8 cellular contexts compared by ENCODE assay signal in genomic region chr7:100874300-100874576, GRCh38. TPM values are rescaled to one million over a fixed set of nuclear protein-coding genes. Genes with fewer than 3 reads are reported as not detected.
DNase-seq lines count a peak whose midpoint lies in the region; ATAC-seq, FAIRE-seq and TF ChIP-seq lines count a peak whose summit lies in the region.

No MANE protein-coding gene starts in this region.

- no peak for TF ChIP-seq CTCF in astrocyte of the cerebellum (IDR thresholded peaks at IDR 0.05; ENCODE audit: low read depth, low read length, missing control alignments)
- TF ChIP-seq CTCF in HepG2 (CRISPR knock-in tag; IDR thresholded peaks at IDR 0.05) = no peak
- TF ChIP-seq CTCF in thyroid gland (IDR thresholded peaks at IDR 0.05) = no peak

- CTCF ChIA-PET in activated CD4-positive, alpha-beta T cell treated with anti-CD3 and anti-CD28 coated beads for 36 hours (lab: Charles Lee) = interaction anchor here (0.7 kb wide), 1 partner anchor 181 kb away, joined by 3 read pairs; no protein-coding TSS in a partner anchor
- CTCF ChIA-PET in HepG2 (lab: Yijun Ruan, JAX; ENCODE audit: low intra/inter-chr PET ratio, low total read pairs) = no interaction called here

- in situ Hi-C loops in astrocyte of the cerebellum (cut with HindIII; ENCODE audit: low sequenced_read_pairs) (no loop called here), HepG2 (cut with HindIII; ENCODE audit: extremely low pct_ligation_motif_present, low pct_unique_long_range_greater_than_20kb) (no loop called here)

- H3K27me3 ChIP-seq in HepG2 (ENCODE audit: control insufficient read depth in 1 of 2, insufficient read depth in 2 of 2, low read length in 2 of 2) = peaks cover 0 to 2% of the 10 kb centered on the region in 2 experiments; a peak in 1 of 5 replicates
- H3K27me3 ChIP-seq in thyroid gland = no peaks in the 10 kb centered on the region

- H3K9ac ChIP-seq in HepG2 (ENCODE audit: insufficient read depth, low read depth, low read length) = peak overlapping the region; percentile 91

- BruUV-seq in HepG2 (replicated peaks; lab: Mats Ljungman, UMichigan) = no TSS peak

- TF ChIP-seq RAD21 in HepG2 (CRISPR knock-in tag; IDR thresholded peaks at IDR 0.05) = no peak

- POLR2A ChIA-PET in activated CD4-positive, alpha-beta T cell treated with anti-CD3 and anti-CD28 coated beads for 36 hours (lab: Charles Lee) = interaction anchor here (2.0 kb wide), 1 partner anchor 22 kb away, joined by 9 read pairs; the partner anchor contains the start of gene SLC12A9
- POLR2A ChIA-PET in HepG2 (lab: Yijun Ruan, JAX) = interaction anchor here (0.6 to 1.1 kb wide), 3 partner anchors 15 to 194 kb away, joined by 3 read pairs; partner anchors contain the start of gene UFSP1

- peak; percentile 1 for ATAC-seq in activated CD4-positive, alpha-beta T cell treated with anti-CD3 and anti-CD28 coated beads for 36 hours
- ATAC-seq in HepG2 = no peak; the same call in 2 of the 3 replicates

- H3K27ac ChIP-seq in HepG2 (ENCODE audit: extremely low read length, insufficient read depth, low read length) (peak overlapping the region; percentile 87), thyroid gland (peak overlapping the region; percentile 92 to 94 (median 93))

- no peak for TF ChIP-seq POLR2A in HepG2 (IDR thresholded peaks at IDR 0.05; ENCODE audit: insufficient read depth in 1 of 2, low read depth in 2 of 2, low read length in 2 of 2)
- TF ChIP-seq POLR2A in thyroid gland (IDR thresholded peaks at IDR 0.05) = no peak

- H3K4me1 Mint-ChIP-seq in activated CD4-positive, alpha-beta T cell treated with anti-CD3 and anti-CD28 coated beads for 36 hours = peaks cover 43% of the 10 kb centered on the region

- peak overlapping the region; percentile 99 for H3K27ac Mint-ChIP-seq in activated CD4-positive, alpha-beta T cell treated with anti-CD3 and anti-CD28 coated beads for 36 hours

- H3K4me3 ChIP-seq in astrocyte of the cerebellum (ENCODE audit: low read depth, low read length) (peak overlapping the region; percentile 77), HepG2 (replicated peaks in 1 of 3; ENCODE audit: insufficient read depth in 1 of 3, low read depth in 2 of 3, low read length in 3 of 3) (peak overlapping the region; percentile 55 to 89 (median 86)), thyroid gland (replicated peaks in 1 of 3) (peak overlapping the region in 2 of 3 donors; percentile 45 to 100)

- no peak for TF ChIP-seq EP300 in HepG2 (IDR thresholded peaks at IDR 0.05; ENCODE audit: low read depth in 2 of 2, low read length in 2 of 2)
- TF ChIP-seq EP300 in HepG2 (CRISPR knock-in tag; IDR thresholded peaks at IDR 0.05; ENCODE audit: borderline replicate concordance) = no peak

- WGBS in HepG2 (ENCODE audit: low lambda C conversion rate) = 29% methylated on average over 8 of the region's 8 CpGs
- 47 to 64% methylated on average over 5 to 8 of the region's 8 CpGs for WGBS in thyroid gland, 2 donors

- H3K4me3 Mint-ChIP-seq in activated CD4-positive, alpha-beta T cell treated with anti-CD3 and anti-CD28 coated beads for 36 hours = peak overlapping the region; percentile 99

- intact Hi-C loops in activated CD4-positive, alpha-beta T cell treated with anti-CD3 and anti-CD28 coated beads for 36 hours (cut with DNase I, micrococcal nuclease) = loop anchor here (1.0 to 10.0 kb wide), 4 partner anchors 167 to 1558 kb away; partner anchors contain the start of genes AP1S1 (in 1 of the 2), COPS6 (in 1 of the 2), ORAI2 (in 1 of the 2) and POP7 (in 1 of the 2)
- intact Hi-C loops in HepG2 (cut with micrococcal nuclease; ENCODE audit: unreplicated experiment) = loop anchor here (1.0 kb wide), 1 partner anchor 168 kb away; the partner anchor contains the start of gene POP7
- intact Hi-C loops in thyroid gland (cut with DNase I) = no loop called here

- peaks cover 40% of the 10 kb centered on the region for H3K79me2 ChIP-seq in HepG2 (ENCODE audit: insufficient read depth, low read length)

- H3K4me1 ChIP-seq in HepG2 (ENCODE audit: insufficient read depth, low read length) (peaks cover 43% of the 10 kb centered on the region), thyroid gland (peaks cover 24% of the 10 kb centered on the region in 2 donors)

- no peak for DNase-seq in activated CD4-positive, alpha-beta T cell treated with anti-CD3 and anti-CD28 coated beads for 36 hours
- DNase-seq in activated CD4-positive, alpha-beta T cell treated with anti-CD3 and anti-CD28 coated beads for 4 hours = no peak
- DNase-seq in astrocyte of the cerebellum (ENCODE audit: low read depth) (no peak), HepG2 (ENCODE audit: low spot score) (no peak), thyroid gland (no peak), mucosa of gallbladder (ENCODE audit: low spot score) (no peak), pons (ENCODE audit: low spot score) (no peak), NCI-H1417 (lab: John Stamatoyannopoulos, UW) (no peak)

- H4K20me1 ChIP-seq in HepG2 (ENCODE audit: insufficient read depth, low read length) = peaks cover 19% of the 10 kb centered on the region

- no peaks in the 10 kb centered on the region for H3K9me3 Mint-ChIP-seq in activated CD4-positive, alpha-beta T cell treated with anti-CD3 and anti-CD28 coated beads for 36 hours (ENCODE audit: low read depth)

- H3K27me3 Mint-ChIP-seq in activated CD4-positive, alpha-beta T cell treated with anti-CD3 and anti-CD28 coated beads for 36 hours = no peaks in the 10 kb centered on the region

- no peak for FAIRE-seq in HepG2 (lab: Jason Lieb, UNC)

- H3K4me2 ChIP-seq in HepG2 (ENCODE audit: low read depth, low read length) = peak overlapping the region; percentile 82

- H3K9me3 ChIP-seq in HepG2 (ENCODE audit: low read length) (no peaks in the 10 kb centered on the region), thyroid gland (no peaks in the 10 kb centered on the region)

- H3K36me3 ChIP-seq in HepG2 (replicated peaks in 1 of 2; ENCODE audit: control insufficient read depth in 1 of 2, insufficient read depth in 2 of 2, low read length in 2 of 2) = peaks cover 1 to 21% of the 10 kb centered on the region in 2 experiments; a peak in 4 of 5 replicates
- H3K36me3 ChIP-seq in thyroid gland = peaks cover 13 to 33% of the 10 kb centered on the region in 2 donors

- H2AFZ ChIP-seq in HepG2 (ENCODE audit: low read length) = no peak overlapping the region

- peaks cover 66% of the 10 kb centered on the region for H3K36me3 Mint-ChIP-seq in activated CD4-positive, alpha-beta T cell treated with anti-CD3 and anti-CD28 coated beads for 36 hours (ENCODE audit: low read depth)

RNA-seq across cellular contexts. Expression of gene SRRT, which starts 0.7 kb away (rescaled TPM):
- total RNA-seq in activated CD4-positive, alpha-beta T cell treated with anti-CD3 and anti-CD28 coated beads for 36 hours = 100 to 1,000 TPM; 253 to 260 TPM
- total RNA-seq in HepG2 (2016; rRNA removed; fragmentation: Illumina TruSeq; extraction: Trizol) = 79.1 and 106 TPM in 2 replicates
- total RNA-seq in HepG2 (2016; cell fraction: cytosol; rRNA removed; fragmentation: Illumina TruSeq; extraction: Trizol; ENCODE audit: low read depth) = 11.8 and 17.5 TPM in 2 replicates
- 56.7 and 113 TPM in 2 replicates for total RNA-seq in HepG2 (2016; cell fraction: insoluble cytoplasmic fraction; rRNA removed; fragmentation: Illumina TruSeq; extraction: Trizol)
- total RNA-seq in HepG2 (2016; cell fraction: membrane; rRNA removed; fragmentation: Illumina TruSeq; extraction: Trizol) = 21.7 and 29.6 TPM in 2 replicates
- 78.9 and 79.0 TPM in 2 replicates for total RNA-seq in HepG2 (2016; cell fraction: nucleus; rRNA removed; fragmentation: Illumina TruSeq; extraction: Trizol)
- polyA plus RNA-seq in HepG2 (2011; rRNA removed) = 26.2 and 30.4 TPM in 2 replicates
- 9.4 and 12.5 TPM in 2 replicates for polyA plus RNA-seq in HepG2 (2011; cell fraction: cytosol; rRNA removed)
- 220 and 271 TPM in 2 replicates for polyA plus RNA-seq in HepG2 (2011; cell fraction: nucleus; rRNA removed)
- polyA plus RNA-seq in HepG2 (2012) = 52.9 and 58.7 TPM in 2 replicates
- polyA plus RNA-seq in HepG2 (2016; cell fraction: cytosol; fragmentation: Illumina TruSeq; extraction: Trizol; ENCODE audit: low read depth) = 12.1 and 13.2 TPM in 2 replicates
- polyA plus RNA-seq in HepG2 (2016; cell fraction: insoluble cytoplasmic fraction; fragmentation: Illumina TruSeq; extraction: Trizol; ENCODE audit: low read depth) = 72.8 and 96.9 TPM in 2 replicates
- polyA plus RNA-seq in HepG2 (2016; cell fraction: membrane; fragmentation: Illumina TruSeq; extraction: Trizol; ENCODE audit: low read depth) = 17.7 and 23.3 TPM in 2 replicates
- polyA plus RNA-seq in HepG2 (2016; cell fraction: nucleus; fragmentation: Illumina TruSeq; extraction: Trizol; ENCODE audit: insufficient read depth, low read depth) = 226 and 281 TPM in 2 replicates
- polyA minus RNA-seq in HepG2 (2011; rRNA and poly(A)+ RNA removed; ENCODE audit: low replicate concordance) = 23.1 and 63.7 TPM in 2 replicates
- polyA minus RNA-seq in HepG2 (2011; cell fraction: cytosol; rRNA and poly(A)+ RNA removed) = 17.7 and 23.7 TPM in 2 replicates
- 55.4 and 59.5 TPM in 2 replicates for polyA minus RNA-seq in HepG2 (2011; cell fraction: nucleus; rRNA and poly(A)+ RNA removed)
- total RNA-seq in thyroid gland = 100 to 1,000 TPM in 1 of 4 donors, 10 to 100 TPM in 3; 62.5 to 109 (median 93.2) TPM
- total RNA-seq in mucosa of gallbladder = 150 TPM

RNA-seq across cellular contexts. Expression of gene TRIP6, which starts 7.1 kb away (rescaled TPM):
- 10 to 100 TPM; 22.2 to 31.1 TPM for total RNA-seq in activated CD4-positive, alpha-beta T cell treated with anti-CD3 and anti-CD28 coated beads for 36 hours
- total RNA-seq in HepG2 (2016; rRNA removed; fragmentation: Illumina TruSeq; extraction: Trizol) (0.38 TPM in 1 of 2 replicates, not detected in the other), thyroid gland (100 to 1,000 TPM in 3 of 4 donors, 10 to 100 TPM in 1; 64.5 to 122 (median 109) TPM), mucosa of gallbladder (91.0 TPM)
- 0.61 and 0.71 TPM in 2 replicates for total RNA-seq in HepG2 (2016; cell fraction: cytosol; rRNA removed; fragmentation: Illumina TruSeq; extraction: Trizol; ENCODE audit: low read depth)
- 0.22 and 0.35 TPM in 2 replicates for total RNA-seq in HepG2 (2016; cell fraction: insoluble cytoplasmic fraction; rRNA removed; fragmentation: Illumina TruSeq; extraction: Trizol)
- 0.15 and 0.41 TPM in 2 replicates for total RNA-seq in HepG2 (2016; cell fraction: membrane; rRNA removed; fragmentation: Illumina TruSeq; extraction: Trizol)
- 0.41 and 0.65 TPM in 2 replicates for total RNA-seq in HepG2 (2016; cell fraction: nucleus; rRNA removed; fragmentation: Illumina TruSeq; extraction: Trizol)
- 0.30 and 0.34 TPM in 2 replicates for polyA plus RNA-seq in HepG2 (2011; rRNA removed)
- polyA plus RNA-seq in HepG2 (2011; cell fraction: cytosol; rRNA removed) = 0.13 and 0.21 TPM in 2 replicates
- polyA plus RNA-seq in HepG2 (2011; cell fraction: nucleus; rRNA removed) = 0.99 and 1.1 TPM in 2 replicates
- 0.24 and 0.55 TPM in 2 replicates for polyA plus RNA-seq in HepG2 (2012)
- polyA plus RNA-seq in HepG2 (2016; cell fraction: cytosol; fragmentation: Illumina TruSeq; extraction: Trizol; ENCODE audit: low read depth) = 0.20 and 0.31 TPM in 2 replicates
- polyA plus RNA-seq in HepG2 (2016; cell fraction: insoluble cytoplasmic fraction; fragmentation: Illumina TruSeq; extraction: Trizol; ENCODE audit: low read depth) = 0.19 and 0.32 TPM in 2 replicates
- polyA plus RNA-seq in HepG2 (2016; cell fraction: membrane; fragmentation: Illumina TruSeq; extraction: Trizol; ENCODE audit: low read depth) = 0.09 and 0.10 TPM in 2 replicates
- polyA plus RNA-seq in HepG2 (2016; cell fraction: nucleus; fragmentation: Illumina TruSeq; extraction: Trizol; ENCODE audit: insufficient read depth, low read depth) = 1.4 and 2.7 TPM in 2 replicates
- polyA minus RNA-seq in HepG2 (2011; rRNA and poly(A)+ RNA removed; ENCODE audit: low replicate concordance) = 0.32 and 43.8 TPM in 2 replicates
- polyA minus RNA-seq in HepG2 (2011; cell fraction: cytosol; rRNA and poly(A)+ RNA removed) = 0.53 and 0.69 TPM in 2 replicates
- 0.62 and 0.90 TPM in 2 replicates for polyA minus RNA-seq in HepG2 (2011; cell fraction: nucleus; rRNA and poly(A)+ RNA removed)

RNA-seq across cellular contexts. Expression of gene UFSP1, which starts 15.3 kb away (rescaled TPM):
- total RNA-seq in activated CD4-positive, alpha-beta T cell treated with anti-CD3 and anti-CD28 coated beads for 36 hours = 1 to 10 TPM; 1.5 to 1.7 TPM
- total RNA-seq in HepG2 (2016; rRNA removed; fragmentation: Illumina TruSeq; extraction: Trizol) (2.8 and 3.3 TPM in 2 replicates), thyroid gland (10 to 100 TPM in 1 of 4 donors, 1 to 10 TPM in 3; 7.4 to 10.4 (median 8.9) TPM), mucosa of gallbladder (3.3 TPM)
- total RNA-seq in HepG2 (2016; cell fraction: cytosol; rRNA removed; fragmentation: Illumina TruSeq; extraction: Trizol; ENCODE audit: low read depth) = 1.7 and 2.1 TPM in 2 replicates
- 2.5 and 3.0 TPM in 2 replicates for total RNA-seq in HepG2 (2016; cell fraction: insoluble cytoplasmic fraction; rRNA removed; fragmentation: Illumina TruSeq; extraction: Trizol)
- total RNA-seq in HepG2 (2016; cell fraction: membrane; rRNA removed; fragmentation: Illumina TruSeq; extraction: Trizol) = 1.7 and 2.0 TPM in 2 replicates
- 2.3 TPM in 2 replicates for total RNA-seq in HepG2 (2016; cell fraction: nucleus; rRNA removed; fragmentation: Illumina TruSeq; extraction: Trizol)
- 0.65 and 1.3 TPM in 2 replicates for polyA plus RNA-seq in HepG2 (2011; rRNA removed)
- 0.65 and 1.2 TPM in 2 replicates for polyA plus RNA-seq in HepG2 (2011; cell fraction: cytosol; rRNA removed)
- 2.0 and 2.5 TPM in 2 replicates for polyA plus RNA-seq in HepG2 (2011; cell fraction: nucleus; rRNA removed)
- 0.96 and 1.6 TPM in 2 replicates for polyA plus RNA-seq in HepG2 (2012)
- 0.41 and 0.42 TPM in 2 replicates for polyA plus RNA-seq in HepG2 (2016; cell fraction: cytosol; fragmentation: Illumina TruSeq; extraction: Trizol; ENCODE audit: low read depth)
- 1.9 and 2.3 TPM in 2 replicates for polyA plus RNA-seq in HepG2 (2016; cell fraction: insoluble cytoplasmic fraction; fragmentation: Illumina TruSeq; extraction: Trizol; ENCODE audit: low read depth)
- polyA plus RNA-seq in HepG2 (2016; cell fraction: membrane; fragmentation: Illumina TruSeq; extraction: Trizol; ENCODE audit: low read depth) = 0.65 and 0.74 TPM in 2 replicates
- 1.0 and 1.5 TPM in 2 replicates for polyA plus RNA-seq in HepG2 (2016; cell fraction: nucleus; fragmentation: Illumina TruSeq; extraction: Trizol; ENCODE audit: insufficient read depth, low read depth)
- polyA minus RNA-seq in HepG2 (2011; rRNA and poly(A)+ RNA removed; ENCODE audit: low replicate concordance) = 5.4 and 9.8 TPM in 2 replicates
- 0.89 and 1.7 TPM in 2 replicates for polyA minus RNA-seq in HepG2 (2011; cell fraction: cytosol; rRNA and poly(A)+ RNA removed)
- 6.2 and 7.6 TPM in 2 replicates for polyA minus RNA-seq in HepG2 (2011; cell fraction: nucleus; rRNA and poly(A)+ RNA removed)

RNA-seq across cellular contexts. Expression of gene ACHE, which starts 21.4 kb away (rescaled TPM):
- total RNA-seq in activated CD4-positive, alpha-beta T cell treated with anti-CD3 and anti-CD28 coated beads for 36 hours = under 1 TPM in 1 of 2 experiments, not detected in 1; 0.09 TPM
- total RNA-seq in HepG2 (2016; rRNA removed; fragmentation: Illumina TruSeq; extraction: Trizol) = 0.18 TPM in 1 of 2 replicates, not detected in the other
- total RNA-seq in HepG2 (2016; cell fraction: cytosol; rRNA removed; fragmentation: Illumina TruSeq; extraction: Trizol; ENCODE audit: low read depth) = not detected in 2 replicates
- total RNA-seq in HepG2 (2016; cell fraction: insoluble cytoplasmic fraction; rRNA removed; fragmentation: Illumina TruSeq; extraction: Trizol) = 0.09 TPM in 1 of 2 replicates, not detected in the other
- total RNA-seq in HepG2 (2016; cell fraction: membrane; rRNA removed; fragmentation: Illumina TruSeq; extraction: Trizol) = not detected in 2 replicates
- not detected in 2 replicates for total RNA-seq in HepG2 (2016; cell fraction: nucleus; rRNA removed; fragmentation: Illumina TruSeq; extraction: Trizol)
- polyA plus RNA-seq in HepG2 (2011; rRNA removed) = 0.40 and 0.99 TPM in 2 replicates
- polyA plus RNA-seq in HepG2 (2011; cell fraction: cytosol; rRNA removed) = 0.25 and 0.38 TPM in 2 replicates
- 2.2 and 3.0 TPM in 2 replicates for polyA plus RNA-seq in HepG2 (2011; cell fraction: nucleus; rRNA removed)
- 0.27 and 0.87 TPM in 2 replicates for polyA plus RNA-seq in HepG2 (2012)
- polyA plus RNA-seq in HepG2 (2016; cell fraction: cytosol; fragmentation: Illumina TruSeq; extraction: Trizol; ENCODE audit: low read depth) = 0.05 and 0.07 TPM in 2 replicates
- polyA plus RNA-seq in HepG2 (2016; cell fraction: insoluble cytoplasmic fraction; fragmentation: Illumina TruSeq; extraction: Trizol; ENCODE audit: low read depth) = not detected in 2 replicates
- 0.08 TPM in 1 of 2 replicates, not detected in the other for polyA plus RNA-seq in HepG2 (2016; cell fraction: membrane; fragmentation: Illumina TruSeq; extraction: Trizol; ENCODE audit: low read depth)
- 0.77 and 1.1 TPM in 2 replicates for polyA plus RNA-seq in HepG2 (2016; cell fraction: nucleus; fragmentation: Illumina TruSeq; extraction: Trizol; ENCODE audit: insufficient read depth, low read depth)
- polyA minus RNA-seq in HepG2 (2011; rRNA and poly(A)+ RNA removed; ENCODE audit: low replicate concordance) = 0.09 and 0.28 TPM in 2 replicates
- polyA minus RNA-seq in HepG2 (2011; cell fraction: cytosol; rRNA and poly(A)+ RNA removed) = not detected in 2 replicates
- 0.26 and 0.75 TPM in 2 replicates for polyA minus RNA-seq in HepG2 (2011; cell fraction: nucleus; rRNA and poly(A)+ RNA removed)
- 1 to 10 TPM; 1.0 to 4.8 (median 1.8) TPM for total RNA-seq in thyroid gland
- 8.4 TPM for total RNA-seq in mucosa of gallbladder

RNA-seq across cellular contexts. Expression of gene SLC12A9, which starts 21.7 kb away (rescaled TPM):
- total RNA-seq in activated CD4-positive, alpha-beta T cell treated with anti-CD3 and anti-CD28 coated beads for 36 hours = 10 to 100 TPM; 13.6 to 15.6 TPM
- total RNA-seq in HepG2 (2016; rRNA removed; fragmentation: Illumina TruSeq; extraction: Trizol) = 5.4 and 16.6 TPM in 2 replicates
- 4.7 and 5.6 TPM in 2 replicates for total RNA-seq in HepG2 (2016; cell fraction: cytosol; rRNA removed; fragmentation: Illumina TruSeq; extraction: Trizol; ENCODE audit: low read depth)
- total RNA-seq in HepG2 (2016; cell fraction: insoluble cytoplasmic fraction; rRNA removed; fragmentation: Illumina TruSeq; extraction: Trizol) = 5.6 and 18.2 TPM in 2 replicates
- total RNA-seq in HepG2 (2016; cell fraction: membrane; rRNA removed; fragmentation: Illumina TruSeq; extraction: Trizol) = 7.9 and 9.1 TPM in 2 replicates
- 14.7 and 18.3 TPM in 2 replicates for total RNA-seq in HepG2 (2016; cell fraction: nucleus; rRNA removed; fragmentation: Illumina TruSeq; extraction: Trizol)
- polyA plus RNA-seq in HepG2 (2011; rRNA removed) = 8.7 and 13.9 TPM in 2 replicates
- polyA plus RNA-seq in HepG2 (2011; cell fraction: cytosol; rRNA removed) = 6.6 and 7.9 TPM in 2 replicates
- polyA plus RNA-seq in HepG2 (2011; cell fraction: nucleus; rRNA removed) = 25.6 and 27.8 TPM in 2 replicates
- polyA plus RNA-seq in HepG2 (2012) = 6.2 and 8.0 TPM in 2 replicates
- polyA plus RNA-seq in HepG2 (2016; cell fraction: cytosol; fragmentation: Illumina TruSeq; extraction: Trizol; ENCODE audit: low read depth) = 1.6 and 2.0 TPM in 2 replicates
- 4.7 and 6.3 TPM in 2 replicates for polyA plus RNA-seq in HepG2 (2016; cell fraction: insoluble cytoplasmic fraction; fragmentation: Illumina TruSeq; extraction: Trizol; ENCODE audit: low read depth)
- polyA plus RNA-seq in HepG2 (2016; cell fraction: membrane; fragmentation: Illumina TruSeq; extraction: Trizol; ENCODE audit: low read depth) = 4.0 and 4.6 TPM in 2 replicates
- 31.8 and 35.4 TPM in 2 replicates for polyA plus RNA-seq in HepG2 (2016; cell fraction: nucleus; fragmentation: Illumina TruSeq; extraction: Trizol; ENCODE audit: insufficient read depth, low read depth)
- polyA minus RNA-seq in HepG2 (2011; rRNA and poly(A)+ RNA removed; ENCODE audit: low replicate concordance) = 12.3 and 25.2 TPM in 2 replicates
- polyA minus RNA-seq in HepG2 (2011; cell fraction: cytosol; rRNA and poly(A)+ RNA removed) = 3.1 and 5.7 TPM in 2 replicates
- polyA minus RNA-seq in HepG2 (2011; cell fraction: nucleus; rRNA and poly(A)+ RNA removed) = 4.0 and 6.5 TPM in 2 replicates
- total RNA-seq in thyroid gland = 10 to 100 TPM; 15.2 to 27.9 (median 17.2) TPM
- total RNA-seq in mucosa of gallbladder = 76.1 TPM

Comparison
In these comparisons a context has a peak if more than half of its experiments do, and no peak if none do; other contexts are left out.
1. RNA of gene TRIP6, which starts 7.1 kb away (total RNA-seq): 64.5 to 122 TPM in thyroid gland, 91.0 TPM in mucosa of gallbladder (single experiment) and 22.2 to 31.1 TPM in activated CD4-positive, alpha-beta T cell treated with anti-CD3 and anti-CD28 coated beads for 36 hours; 0.15 to 0.71 TPM in HepG2; every median in the first group is over 10 times any median in the second.
2. Peak in every context shown above with its lines, with median percentiles within 50 percentile points of each other: H3K4me3 ChIP-seq.